ENCODE assay signal across 1 cellular context in genomic region chr1:1600861-1601563, GRCh38.
TF ChIP-seq lines count a peak whose summit lies in the region.

No MANE protein-coding gene starts in this region.

TF ChIP-seq in HCT116, 20 proteins besides CTCF, POLR2A, EP300 and RAD21 (continued from another document):
- TF ChIP-seq, protein P1, sequence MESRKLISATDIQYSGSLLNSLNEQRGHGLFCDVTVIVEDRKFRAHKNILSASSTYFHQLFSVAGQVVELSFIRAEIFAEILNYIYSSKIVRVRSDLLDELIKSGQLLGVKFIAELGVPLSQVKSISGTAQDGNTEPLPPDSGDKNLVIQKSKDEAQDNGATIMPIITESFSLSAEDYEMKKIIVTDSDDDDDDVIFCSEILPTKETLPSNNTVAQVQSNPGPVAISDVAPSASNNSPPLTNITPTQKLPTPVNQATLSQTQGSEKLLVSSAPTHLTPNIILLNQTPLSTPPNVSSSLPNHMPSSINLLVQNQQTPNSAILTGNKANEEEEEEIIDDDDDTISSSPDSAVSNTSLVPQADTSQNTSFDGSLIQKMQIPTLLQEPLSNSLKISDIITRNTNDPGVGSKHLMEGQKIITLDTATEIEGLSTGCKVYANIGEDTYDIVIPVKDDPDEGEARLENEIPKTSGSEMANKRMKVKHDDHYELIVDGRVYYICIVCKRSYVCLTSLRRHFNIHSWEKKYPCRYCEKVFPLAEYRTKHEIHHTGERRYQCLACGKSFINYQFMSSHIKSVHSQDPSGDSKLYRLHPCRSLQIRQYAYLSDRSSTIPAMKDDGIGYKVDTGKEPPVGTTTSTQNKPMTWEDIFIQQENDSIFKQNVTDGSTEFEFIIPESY (IDR thresholded peaks at IDR 0.05; ENCODE audit: extremely low read depth, insufficient replicate concordance, low read length), result no peak
- TF ChIP-seq CEBPB (IDR thresholded peaks at IDR 0.05; ENCODE audit: low read depth), result no peak
- TF ChIP-seq SIN3A (IDR thresholded peaks at IDR 0.05; ENCODE audit: low read depth), result no peak
